ENCODE assay signal across 1 cellular context in the genomic region with DNA sequence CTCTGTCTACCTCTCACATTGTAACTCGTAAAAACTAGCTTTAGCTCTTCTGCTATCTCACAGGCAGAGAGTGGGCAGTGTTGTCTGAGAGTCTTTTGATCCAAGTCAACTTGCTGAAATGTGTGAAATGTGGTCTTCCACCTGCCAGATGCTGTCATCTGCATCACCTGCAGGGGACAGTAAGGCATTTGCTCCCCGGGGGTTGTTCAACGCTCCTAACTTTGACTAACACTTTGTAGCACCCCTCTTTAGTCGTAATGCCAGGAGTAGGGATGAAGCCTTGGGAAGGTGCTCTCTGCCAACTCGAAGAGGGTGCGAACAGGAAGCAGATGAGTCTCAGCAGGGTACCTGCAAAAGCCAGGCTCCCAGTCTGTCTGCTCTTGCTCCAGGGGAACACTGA.
TF ChIP-seq lines count a peak whose summit lies in the region.

No MANE protein-coding gene starts in this region.

TF ChIP-seq in GM12878, 131 proteins besides CTCF, POLR2A, EP300 and RAD21 (continued from another document):
- TF ChIP-seq, protein P1, sequence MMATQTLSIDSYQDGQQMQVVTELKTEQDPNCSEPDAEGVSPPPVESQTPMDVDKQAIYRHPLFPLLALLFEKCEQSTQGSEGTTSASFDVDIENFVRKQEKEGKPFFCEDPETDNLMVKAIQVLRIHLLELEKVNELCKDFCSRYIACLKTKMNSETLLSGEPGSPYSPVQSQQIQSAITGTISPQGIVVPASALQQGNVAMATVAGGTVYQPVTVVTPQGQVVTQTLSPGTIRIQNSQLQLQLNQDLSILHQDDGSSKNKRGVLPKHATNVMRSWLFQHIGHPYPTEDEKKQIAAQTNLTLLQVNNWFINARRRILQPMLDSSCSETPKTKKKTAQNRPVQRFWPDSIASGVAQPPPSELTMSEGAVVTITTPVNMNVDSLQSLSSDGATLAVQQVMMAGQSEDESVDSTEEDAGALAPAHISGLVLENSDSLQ (IDR thresholded peaks at IDR 0.05): peak; percentile 41; the same call in 1 of the 2 replicates
- no peak for TF ChIP-seq ASH2L (IDR thresholded peaks at IDR 0.05; ENCODE audit: borderline replicate concordance, low read depth)
- TF ChIP-seq ATF7 (IDR thresholded peaks at IDR 0.05; ENCODE audit: low read depth): 0 out of 2 replicates have a peak, but pooled peaks have one; percentile 18
- TF ChIP-seq, protein P2, sequence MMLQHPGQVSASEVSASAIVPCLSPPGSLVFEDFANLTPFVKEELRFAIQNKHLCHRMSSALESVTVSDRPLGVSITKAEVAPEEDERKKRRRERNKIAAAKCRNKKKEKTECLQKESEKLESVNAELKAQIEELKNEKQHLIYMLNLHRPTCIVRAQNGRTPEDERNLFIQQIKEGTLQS (IDR thresholded peaks at IDR 0.05; ENCODE audit: borderline replicate concordance, extremely low read depth, low read depth, low read length): no peak
- TF ChIP-seq BHLHE40 (IDR thresholded peaks at IDR 0.05; ENCODE audit: borderline replicate concordance in 1 of 2, low read depth in 2 of 2, low read length in 1 of 2): peak in 1 of 2 experiments; percentile 25; a peak in 1 of 4 replicates
- TF ChIP-seq BACH1 (IDR thresholded peaks at IDR 0.05; ENCODE audit: borderline replicate concordance): peak; percentile 48; the same call in 1 of the 2 replicates
- no peak for TF ChIP-seq NFYA (IDR thresholded peaks at IDR 0.05; ENCODE audit: borderline replicate concordance, low read depth, low read length)
- TF ChIP-seq JUNB (IDR thresholded peaks at IDR 0.05): no peak
- peak; percentile 58 for TF ChIP-seq RUNX3 (IDR thresholded peaks at IDR 0.05; ENCODE audit: low read length)
- TF ChIP-seq CHD2 (IDR thresholded peaks at IDR 0.05; ENCODE audit: borderline replicate concordance, low read depth, low read length): no peak
- no peak for TF ChIP-seq KAT2A (conservative IDR thresholded peaks at IDR 0.05; ENCODE audit: control insufficient read depth, low read depth, low read length)
- TF ChIP-seq SREBF2 (IDR thresholded peaks at IDR 0.05; ENCODE audit: low read length): no peak
- no peak for TF ChIP-seq DPF2 (IDR thresholded peaks at IDR 0.05)
- 0 out of 2 replicates have a peak, but pooled peaks have one; percentile 17 for TF ChIP-seq IKZF1 (conservative IDR thresholded peaks at IDR 0.05)
